In the genomic region with DNA sequence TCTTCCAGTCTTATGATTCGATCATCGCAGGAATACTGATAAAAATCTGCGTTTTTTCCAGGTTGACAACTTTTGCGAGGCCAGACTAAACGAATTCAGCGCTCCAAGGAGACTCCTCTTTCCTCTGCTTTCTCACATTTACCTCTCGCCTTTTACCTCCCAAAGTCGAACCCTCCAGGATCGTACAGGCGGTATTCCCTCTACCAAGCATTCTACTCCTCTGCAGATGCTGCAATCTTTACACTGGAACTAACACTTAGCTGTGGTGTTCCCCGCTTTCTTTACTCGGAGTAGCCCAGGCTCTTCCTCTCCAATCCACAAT, we compare ENCODE assay signal across 8 cellular contexts. TPM values are rescaled to one million over a fixed set of nuclear protein-coding genes. Genes with fewer than 3 reads are reported as not detected.
DNase-seq lines count a peak whose midpoint lies in the region; ATAC-seq and TF ChIP-seq lines count a peak whose summit lies in the region.

No MANE protein-coding gene starts in this region.

- H3K36me3 ChIP-seq in liver (ENCODE audit: control insufficient read depth in 4 of 4, insufficient read depth in 3 of 4, low read depth in 1 of 4, low read length in 3 of 4): peaks cover 1 to 7% (median 3%) of the 10 kb centered on the region in 4 donors

- DNase-seq in NCI-H146 treated with DMSO at 0.1 percent for 48 hours (lab: John Stamatoyannopoulos, UW; ENCODE audit: unreplicated experiment) (peak; percentile 64), NCI-H146 (lab: John Stamatoyannopoulos, UW) (no peak), amniotic epithelial cell (ENCODE audit: low read depth) (peak; percentile 19), type B pancreatic cell (ENCODE audit: extremely low spot score, unreplicated experiment) (no peak), HuH-7 (ENCODE audit: low spot score) (no peak), CD1c-positive myeloid dendritic cell (ENCODE audit: extremely low spot score) (no peak)

- H3K27ac Mint-ChIP-seq in type B pancreatic cell: peak overlapping the region; percentile 96

- ATAC-seq in HG03139 (IDR thresholded peaks at IDR 0.05; ENCODE audit: unreplicated experiment): peak; percentile 3

- no peaks in the 10 kb centered on the region for H3K27me3 Mint-ChIP-seq in type B pancreatic cell

- no peaks in the 10 kb centered on the region for H3K9me3 Mint-ChIP-seq in type B pancreatic cell

- H3K4me1 ChIP-seq in liver (ENCODE audit: control insufficient read depth in 4 of 4, insufficient read depth in 4 of 4, low read length in 3 of 4): peaks cover 5 to 48% (median 38%) of the 10 kb centered on the region in 4 donors

- no peak for TF ChIP-seq CTCF in liver (IDR thresholded peaks at IDR 0.05; ENCODE audit: low read depth, low read length, missing input control)
- no peak for TF ChIP-seq CTCF in type B pancreatic cell (conservative IDR thresholded peaks at IDR 0.05)

- H3K4me3 ChIP-seq in liver (ENCODE audit: low read depth in 1 of 3, low read length in 3 of 3): peak overlapping the region; percentile 78 to 99 (median 85)

- H3K9ac ChIP-seq in liver (ENCODE audit: low read depth in 1 of 2, low read length in 2 of 2): peak overlapping the region; percentile 69 to 92

- peak overlapping the region; percentile 95 for H3K4me3 Mint-ChIP-seq in type B pancreatic cell

- 0% methylated on average over 12 of the region's 12 CpGs for WGBS in liver

- peaks cover 12% of the 10 kb centered on the region for H3K36me3 Mint-ChIP-seq in type B pancreatic cell

- no peaks in the 10 kb centered on the region for H3K9me3 ChIP-seq in liver (ENCODE audit: control insufficient read depth in 4 of 4, low read length in 3 of 4)

- peak overlapping the region; percentile 86 to 91 for H3K27ac ChIP-seq in liver (ENCODE audit: low read depth in 1 of 2, low read length in 2 of 2)

- peaks cover 25% of the 10 kb centered on the region for H3K4me1 Mint-ChIP-seq in type B pancreatic cell (ENCODE audit: unreplicated experiment)

- no peaks in the 10 kb centered on the region for H3K27me3 ChIP-seq in liver (ENCODE audit: control insufficient read depth in 4 of 4, insufficient read depth in 4 of 4, low read length in 3 of 4)

- TF ChIP-seq RAD21 in liver (IDR thresholded peaks at IDR 0.05): no peak

TF ChIP-seq in liver, 16 proteins besides CTCF, POLR2A, EP300 and RAD21:
- TF ChIP-seq YY1 (IDR thresholded peaks at IDR 0.05): no peak
- no peak for TF ChIP-seq NR2F2 (IDR thresholded peaks at IDR 0.05)
- TF ChIP-seq EGR1 (IDR thresholded peaks at IDR 0.05; ENCODE audit: low read depth in 2 of 2): no peak
- TF ChIP-seq FOXA2 (IDR thresholded peaks at IDR 0.05): no peak
- TF ChIP-seq GABPA (IDR thresholded peaks at IDR 0.05 in 1 of 2, conservative IDR thresholded peaks at IDR 0.05 in 1 of 2): no peak
- TF ChIP-seq, protein P1, sequence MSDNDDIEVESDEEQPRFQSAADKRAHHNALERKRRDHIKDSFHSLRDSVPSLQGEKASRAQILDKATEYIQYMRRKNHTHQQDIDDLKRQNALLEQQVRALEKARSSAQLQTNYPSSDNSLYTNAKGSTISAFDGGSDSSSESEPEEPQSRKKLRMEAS (IDR thresholded peaks at IDR 0.05): no peak
- TF ChIP-seq, protein P2, sequence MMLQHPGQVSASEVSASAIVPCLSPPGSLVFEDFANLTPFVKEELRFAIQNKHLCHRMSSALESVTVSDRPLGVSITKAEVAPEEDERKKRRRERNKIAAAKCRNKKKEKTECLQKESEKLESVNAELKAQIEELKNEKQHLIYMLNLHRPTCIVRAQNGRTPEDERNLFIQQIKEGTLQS (IDR thresholded peaks at IDR 0.05): no peak
- TF ChIP-seq HNF4A (conservative IDR thresholded peaks at IDR 0.05): no peak
- TF ChIP-seq, protein P3, sequence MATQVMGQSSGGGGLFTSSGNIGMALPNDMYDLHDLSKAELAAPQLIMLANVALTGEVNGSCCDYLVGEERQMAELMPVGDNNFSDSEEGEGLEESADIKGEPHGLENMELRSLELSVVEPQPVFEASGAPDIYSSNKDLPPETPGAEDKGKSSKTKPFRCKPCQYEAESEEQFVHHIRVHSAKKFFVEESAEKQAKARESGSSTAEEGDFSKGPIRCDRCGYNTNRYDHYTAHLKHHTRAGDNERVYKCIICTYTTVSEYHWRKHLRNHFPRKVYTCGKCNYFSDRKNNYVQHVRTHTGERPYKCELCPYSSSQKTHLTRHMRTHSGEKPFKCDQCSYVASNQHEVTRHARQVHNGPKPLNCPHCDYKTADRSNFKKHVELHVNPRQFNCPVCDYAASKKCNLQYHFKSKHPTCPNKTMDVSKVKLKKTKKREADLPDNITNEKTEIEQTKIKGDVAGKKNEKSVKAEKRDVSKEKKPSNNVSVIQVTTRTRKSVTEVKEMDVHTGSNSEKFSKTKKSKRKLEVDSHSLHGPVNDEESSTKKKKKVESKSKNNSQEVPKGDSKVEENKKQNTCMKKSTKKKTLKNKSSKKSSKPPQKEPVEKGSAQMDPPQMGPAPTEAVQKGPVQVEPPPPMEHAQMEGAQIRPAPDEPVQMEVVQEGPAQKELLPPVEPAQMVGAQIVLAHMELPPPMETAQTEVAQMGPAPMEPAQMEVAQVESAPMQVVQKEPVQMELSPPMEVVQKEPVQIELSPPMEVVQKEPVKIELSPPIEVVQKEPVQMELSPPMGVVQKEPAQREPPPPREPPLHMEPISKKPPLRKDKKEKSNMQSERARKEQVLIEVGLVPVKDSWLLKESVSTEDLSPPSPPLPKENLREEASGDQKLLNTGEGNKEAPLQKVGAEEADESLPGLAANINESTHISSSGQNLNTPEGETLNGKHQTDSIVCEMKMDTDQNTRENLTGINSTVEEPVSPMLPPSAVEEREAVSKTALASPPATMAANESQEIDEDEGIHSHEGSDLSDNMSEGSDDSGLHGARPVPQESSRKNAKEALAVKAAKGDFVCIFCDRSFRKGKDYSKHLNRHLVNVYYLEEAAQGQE (IDR thresholded peaks at IDR 0.05): no peak
- TF ChIP-seq TAF1 (conservative IDR thresholded peaks at IDR 0.05): no peak
- no peak for TF ChIP-seq FOXA1 (IDR thresholded peaks at IDR 0.05)
- TF ChIP-seq, protein P4, sequence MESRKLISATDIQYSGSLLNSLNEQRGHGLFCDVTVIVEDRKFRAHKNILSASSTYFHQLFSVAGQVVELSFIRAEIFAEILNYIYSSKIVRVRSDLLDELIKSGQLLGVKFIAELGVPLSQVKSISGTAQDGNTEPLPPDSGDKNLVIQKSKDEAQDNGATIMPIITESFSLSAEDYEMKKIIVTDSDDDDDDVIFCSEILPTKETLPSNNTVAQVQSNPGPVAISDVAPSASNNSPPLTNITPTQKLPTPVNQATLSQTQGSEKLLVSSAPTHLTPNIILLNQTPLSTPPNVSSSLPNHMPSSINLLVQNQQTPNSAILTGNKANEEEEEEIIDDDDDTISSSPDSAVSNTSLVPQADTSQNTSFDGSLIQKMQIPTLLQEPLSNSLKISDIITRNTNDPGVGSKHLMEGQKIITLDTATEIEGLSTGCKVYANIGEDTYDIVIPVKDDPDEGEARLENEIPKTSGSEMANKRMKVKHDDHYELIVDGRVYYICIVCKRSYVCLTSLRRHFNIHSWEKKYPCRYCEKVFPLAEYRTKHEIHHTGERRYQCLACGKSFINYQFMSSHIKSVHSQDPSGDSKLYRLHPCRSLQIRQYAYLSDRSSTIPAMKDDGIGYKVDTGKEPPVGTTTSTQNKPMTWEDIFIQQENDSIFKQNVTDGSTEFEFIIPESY (IDR thresholded peaks at IDR 0.05): no peak
- TF ChIP-seq SP1 (IDR thresholded peaks at IDR 0.05): no peak
- TF ChIP-seq HNF4G (IDR thresholded peaks at IDR 0.05): no peak

RNA-seq across cellular contexts. Expression of gene NUDT5, which starts 0.4 kb away (rescaled TPM):
- total RNA-seq in liver: 10 to 100 TPM; 21.9 to 44.3 TPM
- polyA plus RNA-seq in liver: 100 to 1,000 TPM in 1 of 2 donors, 10 to 100 TPM in 1; 54.3 to 115 TPM
- total RNA-seq in type B pancreatic cell (ENCODE audit: low replicate concordance): 52.7 and 67.7 TPM in 2 replicates

RNA-seq across cellular contexts. Expression of gene CDC123, which starts 0.7 kb away (rescaled TPM):
- total RNA-seq in liver (10 to 100 TPM; 43.3 to 58.5 TPM), type B pancreatic cell (ENCODE audit: low replicate concordance) (66.3 and 81.5 TPM in 2 replicates)
- 10 to 100 TPM; 32.7 to 38.0 TPM for polyA plus RNA-seq in liver

Comparison
In these comparisons a context has a peak if more than half of its experiments do, and no peak if none do; other contexts are left out.
1. DNase-seq: peak in NCI-H146 treated with DMSO at 0.1 percent for 48 hours (single experiment) and amniotic epithelial cell (single experiment); none in NCI-H146 (single experiment), type B pancreatic cell (single experiment), HuH-7 (single experiment) and CD1c-positive myeloid dendritic cell (single experiment).